Comparison of ENCODE assay signal across 1 cellular context in genomic region chr6:51027283-51028065, GRCh38.
TF ChIP-seq lines count a peak whose summit lies in the region.

No MANE protein-coding gene starts in this region.

TF ChIP-seq in GM23338, 12 proteins besides CTCF, POLR2A, EP300 and RAD21 (continued from another document):
- TF ChIP-seq REST (IDR thresholded peaks at IDR 0.05; ENCODE audit: unreplicated experiment) (no peak), ZNF114 (CRISPR knock-in tag; IDR thresholded peaks at IDR 0.05) (no peak), EZH2 (IDR thresholded peaks at IDR 0.05; ENCODE audit: low read depth, unreplicated experiment) (no peak)
